8 cellular contexts compared by ENCODE assay signal in genomic region chr22:24423519-24424000, GRCh38. TPM values are rescaled to one million over a fixed set of nuclear protein-coding genes. Genes with fewer than 3 reads are reported as not detected.
DNase-seq lines count a peak whose midpoint lies in the region; ATAC-seq and TF ChIP-seq lines count a peak whose summit lies in the region.

No MANE protein-coding gene starts in this region.

- peaks cover 30 to 47% (median 39%) of the 10 kb centered on the region in 4 donors for H3K4me1 Mint-ChIP-seq in naive thymus-derived CD8-positive, alpha-beta T cell

- no peaks in the 10 kb centered on the region for H3K36me3 Mint-ChIP-seq in naive thymus-derived CD8-positive, alpha-beta T cell

- peak; percentile 68 for TF ChIP-seq CTCF in MM.1S (IDR thresholded peaks at IDR 0.05; ENCODE audit: low read length)

- no peaks in the 10 kb centered on the region for H4K20me1 ChIP-seq in MM.1S (ENCODE audit: insufficient read depth, low read length)

- H2AFZ ChIP-seq in MM.1S (ENCODE audit: low read length): no peak overlapping the region

- peak; percentile 55 for DNase-seq in MM.1S
- peak; percentile 92 for DNase-seq in activated CD8-positive, alpha-beta memory T cell treated with anti-CD3 and anti-CD28 coated beads for 24 hours
- peak; percentile 70 for DNase-seq in epidermal melanocyte (ENCODE audit: insufficient read length, low spot score)
- peak; percentile 30 to 80 (median 64) for DNase-seq in naive thymus-derived CD8-positive, alpha-beta T cell
- DNase-seq in superior temporal gyrus (ENCODE audit: extremely low spot score): peak; percentile 11

- no peaks in the 10 kb centered on the region for H3K9me3 Mint-ChIP-seq in naive thymus-derived CD8-positive, alpha-beta T cell

- POLR2A ChIA-PET in naive thymus-derived CD8-positive, alpha-beta T cell (lab: Charles Lee): interaction anchor here (0.7 to 1.6 kb wide), 6 partner anchors 12 to 109 kb away, joined by 3 to 21 read pairs (median 4); no protein-coding TSS in a partner anchor

- H3K9me3 ChIP-seq in ES-I3 (ENCODE audit: control insufficient read depth, insufficient read depth, low read length) (no peaks in the 10 kb centered on the region), MM.1S (replicated peaks; ENCODE audit: insufficient read depth, low read length) (no peaks in the 10 kb centered on the region)

- H3K4me1 ChIP-seq in ES-I3 (ENCODE audit: insufficient read depth, low read length): no peaks in the 10 kb centered on the region; the same call in 1 of the 2 replicates
- H3K4me1 ChIP-seq in MM.1S (ENCODE audit: low read length): peaks cover 8% of the 10 kb centered on the region

- peaks cover 18% of the 10 kb centered on the region for H3F3A ChIP-seq in MM.1S (ENCODE audit: insufficient read depth, low read length)

- H3K27me3 ChIP-seq in MM.1S (replicated peaks; ENCODE audit: insufficient read depth, low read length): no peaks in the 10 kb centered on the region

- H3K27ac ChIP-seq in MM.1S (ENCODE audit: low read length): no peak overlapping the region

- H3K4me3 ChIP-seq in MM.1S (ENCODE audit: low read length): peak overlapping the region; percentile 32; the same call in 1 of the 2 replicates

- peaks cover 8% of the 10 kb centered on the region for H3K79me2 ChIP-seq in MM.1S (ENCODE audit: low read length)

- H3K9ac ChIP-seq in ES-I3 (ENCODE audit: low read depth, low read length) (peak overlapping the region; percentile 61; the same call in 1 of the 2 replicates), MM.1S (ENCODE audit: low read length) (no peak overlapping the region)

- peak in 1 of 2 donors; percentile 19 for ATAC-seq in naive thymus-derived CD8-positive, alpha-beta T cell
- ATAC-seq in GM21381 (IDR thresholded peaks at IDR 0.05; ENCODE audit: unreplicated experiment) (no peak), HG03439 (IDR thresholded peaks at IDR 0.05; ENCODE audit: unreplicated experiment) (no peak)

- no peaks in the 10 kb centered on the region for H3K36me3 ChIP-seq in ES-I3 (ENCODE audit: insufficient read depth, low read length)
- H3K36me3 ChIP-seq in MM.1S (replicated peaks; ENCODE audit: insufficient read depth, low read length): no peaks in the 10 kb centered on the region

- H3K4me2 ChIP-seq in MM.1S (ENCODE audit: low read depth, low read length): peak overlapping the region; percentile 93

- H3K4me3 Mint-ChIP-seq in naive thymus-derived CD8-positive, alpha-beta T cell: peak overlapping the region; percentile 61 to 93 (median 74)

- H3K9me2 ChIP-seq in MM.1S (replicated peaks; ENCODE audit: insufficient read depth, low read length): no peaks in the 10 kb centered on the region

- H3K27me3 Mint-ChIP-seq in naive thymus-derived CD8-positive, alpha-beta T cell: no peaks in the 10 kb centered on the region

- peak overlapping the region in 4 of 10 donors; percentile 13 to 84 (median 62) for H3K27ac Mint-ChIP-seq in naive thymus-derived CD8-positive, alpha-beta T cell

RNA-seq across cellular contexts. Expression of gene ADORA2A, which starts 3.8 kb away (rescaled TPM):
- 10 to 100 TPM; 29.2 to 34.6 TPM for total RNA-seq in naive thymus-derived CD8-positive, alpha-beta T cell
- polyA plus RNA-seq in naive thymus-derived CD8-positive, alpha-beta T cell: 100 to 1,000 TPM in 1 of 3 donors, 10 to 100 TPM in 2; 58.7 to 105 (median 80.7) TPM

Comparison
In these comparisons a context has a peak if more than half of its experiments do, and no peak if none do; other contexts are left out.
1. DNase-seq: peak in every context shown above with its lines; median percentile 92 in activated CD8-positive, alpha-beta memory T cell treated with anti-CD3 and anti-CD28 coated beads for 24 hours; 70 in epidermal melanocyte; 64 in naive thymus-derived CD8-positive, alpha-beta T cell; 55 in MM.1S; 11 in superior temporal gyrus.